8 cellular contexts compared by ENCODE assay signal in the genomic region with DNA sequence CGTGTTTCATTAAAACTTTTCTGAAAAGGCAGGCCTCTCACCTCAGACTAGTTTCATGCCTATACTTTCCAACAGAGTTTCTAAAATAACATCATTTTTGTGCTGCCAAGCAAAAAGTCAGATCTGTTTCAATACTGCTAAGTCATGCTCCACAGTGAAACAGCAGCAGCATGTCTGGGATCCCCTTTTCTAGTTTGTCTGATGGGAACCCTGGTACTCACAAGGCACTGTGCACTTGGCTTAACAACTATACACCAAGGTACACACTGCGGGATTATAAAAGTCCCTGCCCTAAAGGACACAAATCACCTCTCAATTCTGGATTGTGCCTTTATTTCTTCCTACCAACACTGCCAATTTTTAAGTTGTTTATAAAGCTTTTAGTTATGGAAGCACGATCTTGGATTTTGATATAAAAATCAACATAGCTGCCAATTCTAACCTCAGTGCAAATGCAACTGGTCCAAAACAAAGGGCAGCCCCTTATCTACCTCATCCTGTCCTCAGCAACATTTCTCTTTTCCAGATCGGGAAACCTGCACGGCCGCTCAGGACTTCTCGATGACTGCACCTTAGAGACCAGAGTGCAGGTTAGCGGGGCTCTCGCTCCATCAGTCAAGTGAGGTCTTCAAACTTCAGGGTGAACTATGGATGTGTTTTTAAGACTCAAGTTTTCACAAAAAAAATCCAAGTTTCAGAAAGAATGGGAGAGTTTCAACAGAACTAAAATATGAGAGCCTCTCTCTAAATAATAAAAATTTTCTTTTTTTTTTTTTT. TPM values are rescaled to one million over a fixed set of nuclear protein-coding genes. Genes with fewer than 3 reads are reported as not detected.
DNase-seq lines count a peak whose midpoint lies in the region; ATAC-seq and TF ChIP-seq lines count a peak whose summit lies in the region.

No MANE protein-coding gene starts in this region.

- no peaks in the 10 kb centered on the region for H3K27me3 Mint-ChIP-seq in activated CD4-positive, alpha-beta T cell treated with anti-CD3 and anti-CD28 coated beads for 36 hours
- H3K27me3 Mint-ChIP-seq in T-cell: no peaks in the 10 kb centered on the region
- no peaks in the 10 kb centered on the region for H3K27me3 Mint-ChIP-seq in stimulated activated naive CD8-positive, alpha-beta T cell treated with anti-CD3 and anti-CD28 coated beads, Interleukin-15, amount 100 ng/mL, for 72 hours

- no peaks in the 10 kb centered on the region for H3K9me3 ChIP-seq in gastroesophageal sphincter

- peak overlapping the region; percentile 52 to 100 (median 96) for H3K27ac ChIP-seq in gastroesophageal sphincter

- no peak for ATAC-seq in activated CD4-positive, alpha-beta T cell treated with anti-CD3 and anti-CD28 coated beads for 36 hours
- ATAC-seq in T-cell (replicated peaks in 1 of 4): no peak
- no peak for ATAC-seq in gastroesophageal sphincter
- ATAC-seq in stimulated activated naive CD8-positive, alpha-beta T cell treated with anti-CD3 and anti-CD28 coated beads, Interleukin-15, amount 100 ng/mL, for 72 hours: no peak
- ATAC-seq in HG03439 (IDR thresholded peaks at IDR 0.05; ENCODE audit: unreplicated experiment): no peak
- ATAC-seq in HG02798 (IDR thresholded peaks at IDR 0.05; ENCODE audit: poor library complexity, unreplicated experiment): no peak

- POLR2A ChIA-PET in activated CD4-positive, alpha-beta T cell treated with anti-CD3 and anti-CD28 coated beads for 36 hours (lab: Charles Lee): interaction anchor here (0.6 kb wide), 1 partner anchor 96 kb away, joined by 3 read pairs; no protein-coding TSS in a partner anchor
- POLR2A ChIA-PET in T-cell (lab: Charles Lee): no interaction called here

- H3K4me3 Mint-ChIP-seq in activated CD4-positive, alpha-beta T cell treated with anti-CD3 and anti-CD28 coated beads for 36 hours: peak overlapping the region; percentile 79
- H3K4me3 Mint-ChIP-seq in T-cell: peak overlapping the region; percentile 64 to 91 (median 70)
- peak overlapping the region; percentile 93 for H3K4me3 Mint-ChIP-seq in stimulated activated naive CD8-positive, alpha-beta T cell treated with anti-CD3 and anti-CD28 coated beads, Interleukin-15, amount 100 ng/mL, for 72 hours

- no peak overlapping the region for H3K4me3 ChIP-seq in gastroesophageal sphincter

- TF ChIP-seq EP300 in gastroesophageal sphincter (IDR thresholded peaks at IDR 0.05): no peak

- H3K4me1 ChIP-seq in gastroesophageal sphincter: peaks cover 6 to 38% (median 16%) of the 10 kb centered on the region in 3 donors

- CTCF ChIA-PET in activated CD4-positive, alpha-beta T cell treated with anti-CD3 and anti-CD28 coated beads for 36 hours (lab: Charles Lee): interaction anchor here (0.9 to 1.1 kb wide), 4 partner anchors 13 to 66 kb away, joined by 3 read pairs; no protein-coding TSS in a partner anchor
- CTCF ChIA-PET in T-cell (lab: Charles Lee): no interaction called here

- 74 to 82% methylated on average over 3 to 8 of the region's 9 CpGs for WGBS in gastroesophageal sphincter (ENCODE audit: low coverage in 1 of 2), 2 donors

- no peak for DNase-seq in activated CD4-positive, alpha-beta T cell treated with anti-CD3 and anti-CD28 coated beads for 36 hours
- no peak for DNase-seq in activated CD4-positive, alpha-beta T cell treated with anti-CD3 and anti-CD28 coated beads, Interleukin-2, amount 50 U/mL, for 48 hours
- no peak for DNase-seq in T-cell
- no peak for DNase-seq in stimulated activated naive CD8-positive, alpha-beta T cell treated with anti-CD3 and anti-CD28 coated beads, Interleukin-15, amount 100 ng/mL, for 72 hours
- no peak for DNase-seq in effector CD4-positive, alpha-beta T cell

- no peaks in the 10 kb centered on the region for H3K9me3 Mint-ChIP-seq in activated CD4-positive, alpha-beta T cell treated with anti-CD3 and anti-CD28 coated beads for 36 hours (ENCODE audit: low read depth)
- H3K9me3 Mint-ChIP-seq in T-cell: no peaks in the 10 kb centered on the region
- no peaks in the 10 kb centered on the region for H3K9me3 Mint-ChIP-seq in stimulated activated naive CD8-positive, alpha-beta T cell treated with anti-CD3 and anti-CD28 coated beads, Interleukin-15, amount 100 ng/mL, for 72 hours

- peaks cover 40% of the 10 kb centered on the region for H3K4me1 Mint-ChIP-seq in activated CD4-positive, alpha-beta T cell treated with anti-CD3 and anti-CD28 coated beads for 36 hours
- H3K4me1 Mint-ChIP-seq in T-cell: peaks cover 22 to 32% (median 30%) of the 10 kb centered on the region in 3 donors
- H3K4me1 Mint-ChIP-seq in stimulated activated naive CD8-positive, alpha-beta T cell treated with anti-CD3 and anti-CD28 coated beads, Interleukin-15, amount 100 ng/mL, for 72 hours: peaks cover 40% of the 10 kb centered on the region

- H3K36me3 ChIP-seq in gastroesophageal sphincter: peaks cover 6 to 20% of the 10 kb centered on the region in 2 donors

- intact Hi-C loops in activated CD4-positive, alpha-beta T cell treated with anti-CD3 and anti-CD28 coated beads for 36 hours (cut with DNase I, micrococcal nuclease): loop anchor here in 1 of 2 experiments (2.0 to 10.0 kb wide), 5 partner anchors 525 to 1690 kb away; a partner anchor contains a TSS

- TF ChIP-seq CTCF in gastroesophageal sphincter (IDR thresholded peaks at IDR 0.05): no peak

- no peaks in the 10 kb centered on the region for H3K27me3 ChIP-seq in gastroesophageal sphincter

- TF ChIP-seq POLR2A in gastroesophageal sphincter (IDR thresholded peaks at IDR 0.05): no peak

- H3K36me3 Mint-ChIP-seq in activated CD4-positive, alpha-beta T cell treated with anti-CD3 and anti-CD28 coated beads for 36 hours (ENCODE audit: low read depth): peaks cover 27% of the 10 kb centered on the region
- peaks cover 23% of the 10 kb centered on the region for H3K36me3 Mint-ChIP-seq in T-cell

- peak overlapping the region; percentile 72 for H3K27ac Mint-ChIP-seq in activated CD4-positive, alpha-beta T cell treated with anti-CD3 and anti-CD28 coated beads for 36 hours
- peak overlapping the region; percentile 79 to 80 for H3K27ac Mint-ChIP-seq in T-cell
- H3K27ac Mint-ChIP-seq in stimulated activated naive CD8-positive, alpha-beta T cell treated with anti-CD3 and anti-CD28 coated beads, Interleukin-15, amount 100 ng/mL, for 72 hours: peak overlapping the region in 1 of 2 donors; percentile 99

RNA-seq across cellular contexts. Expression of a gene that starts 1.7 kb away (rescaled TPM):
- total RNA-seq in activated CD4-positive, alpha-beta T cell treated with anti-CD3 and anti-CD28 coated beads for 36 hours: 100 to 1,000 TPM; 222 to 234 TPM
- 100 to 1,000 TPM; 223 to 650 (median 261) TPM for total RNA-seq in T-cell
- 100 to 1,000 TPM; 166 to 252 (median 203) TPM for total RNA-seq in gastroesophageal sphincter

RNA-seq across cellular contexts. Expression of a gene that starts 52.9 kb away (rescaled TPM):
- 10 to 100 TPM; 57.3 to 64.9 TPM for total RNA-seq in activated CD4-positive, alpha-beta T cell treated with anti-CD3 and anti-CD28 coated beads for 36 hours
- 100 to 1,000 TPM in 4 of 5 donors, 10 to 100 TPM in 1; 94.7 to 128 (median 107) TPM for total RNA-seq in T-cell
- 100 to 1,000 TPM in 1 of 4 donors, 10 to 100 TPM in 3; 65.1 to 127 (median 70.4) TPM for total RNA-seq in gastroesophageal sphincter
